ENCODE assay signal across 8 cellular contexts in the genomic region with DNA sequence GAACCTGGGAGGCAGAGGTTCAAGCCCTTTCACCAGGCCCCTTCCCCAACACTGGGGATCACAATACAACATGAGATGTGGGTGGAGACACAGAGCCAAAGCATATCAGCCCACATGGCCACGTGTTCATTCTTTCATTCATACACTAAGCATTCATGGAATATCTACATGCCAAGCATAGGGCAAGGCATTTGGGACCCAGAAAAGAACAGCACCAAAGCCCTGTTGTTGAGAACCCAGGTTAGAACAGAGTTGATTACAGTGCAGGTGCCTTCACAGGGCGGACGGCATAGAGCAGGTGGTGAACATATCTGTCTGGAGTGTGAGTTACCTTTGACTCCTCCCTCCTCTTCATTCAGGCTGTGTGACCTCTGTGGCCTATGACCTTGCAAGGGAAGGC.
"Had no signal": no experiment of that assay in that cellular context is flagged by ENCODE, and none has a peak within 500 bp of the region (broad histone marks: within the 10 kb centered on the region; RNA-seq: fewer than 3 reads in every experiment).

No MANE protein-coding gene starts in this region.

- DNase-seq: GDM1, GF-D8 had no signal

- H3K4me3 ChIP-seq: GM12878 had no signal

- FAIRE-seq: G401.6, GM12878, GM12891, GM12892, GM18507, GM19239 had no signal
